ENCODE assay signal across 8 cellular contexts in the genomic region with DNA sequence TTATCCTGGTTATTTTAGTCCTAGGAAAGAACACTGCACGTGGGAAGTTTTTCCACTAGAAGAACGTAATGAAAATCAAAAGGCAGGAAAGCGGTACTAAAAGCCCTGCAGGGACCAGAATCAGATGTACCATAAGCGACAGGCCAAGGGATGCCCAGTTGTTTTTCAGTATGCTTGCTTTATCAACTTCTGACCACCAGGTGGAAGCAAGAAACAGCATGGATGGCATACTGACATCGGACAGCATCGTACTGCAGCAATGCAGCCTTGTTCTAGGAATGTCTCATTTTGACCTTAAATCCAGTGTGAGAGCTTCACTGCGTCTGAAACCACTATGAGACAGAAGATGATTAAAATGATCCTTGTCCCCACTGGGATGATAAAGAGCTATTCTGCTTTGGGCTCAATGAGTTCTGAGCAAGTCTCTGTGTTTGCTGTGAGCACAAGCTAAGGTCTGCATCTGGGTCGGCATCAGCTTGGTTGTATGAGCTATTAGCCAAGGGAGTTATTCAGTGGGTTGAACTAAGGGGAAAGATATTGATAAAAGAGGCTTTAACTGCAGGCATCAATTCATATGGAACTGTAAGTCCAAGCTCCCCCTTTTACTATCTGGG.
DNase-seq lines count a peak whose midpoint lies in the region; ATAC-seq, FAIRE-seq and TF ChIP-seq lines count a peak whose summit lies in the region.

No MANE protein-coding gene starts in this region.

- no peak overlapping the region for H3K4me3 ChIP-seq in WERI-Rb-1 (ENCODE audit: low read depth, low read length)

- no peaks in the 10 kb centered on the region for H3K27me3 ChIP-seq in WERI-Rb-1 (ENCODE audit: insufficient read depth, low read depth, severe bottlenecking)

- H3K9me3 ChIP-seq in WERI-Rb-1 (ENCODE audit: severe bottlenecking) = no peaks in the 10 kb centered on the region

- H3K4me1 Mint-ChIP-seq in effector memory CD8-positive, alpha-beta T cell (ENCODE audit: low read depth in 2 of 2) = peaks cover 0 to 6% of the 10 kb centered on the region in 2 donors

- no peak overlapping the region for H3K4me3 Mint-ChIP-seq in effector memory CD8-positive, alpha-beta T cell

- no peak overlapping the region; the same call in 1 of the 2 replicates for H3K27ac ChIP-seq in WERI-Rb-1

- no peak overlapping the region for H3K27ac Mint-ChIP-seq in effector memory CD8-positive, alpha-beta T cell

- ATAC-seq in HG02798 (IDR thresholded peaks at IDR 0.05; ENCODE audit: poor library complexity, unreplicated experiment) = peak; percentile 81
- peak; percentile 69 for ATAC-seq in effector memory CD8-positive, alpha-beta T cell (replicated peaks)

- peaks cover 4% of the 10 kb centered on the region for H3K36me3 Mint-ChIP-seq in effector memory CD8-positive, alpha-beta T cell (ENCODE audit: insufficient read depth)

- peak; percentile 80 for TF ChIP-seq CTCF in GM10266 (IDR thresholded peaks at IDR 0.05; ENCODE audit: control insufficient read depth, insufficient read depth, low read depth, missing control alignments)
- TF ChIP-seq CTCF in WERI-Rb-1 (IDR thresholded peaks at IDR 0.05; ENCODE audit: low read depth, low read length) = peak; percentile 86

- H3K9me3 Mint-ChIP-seq in effector memory CD8-positive, alpha-beta T cell = no peaks in the 10 kb centered on the region

- H3K36me3 ChIP-seq in WERI-Rb-1 = no peaks in the 10 kb centered on the region

- FAIRE-seq in A204.1 (lab: Jason Lieb, UNC) = peak; percentile 84

- H3K27me3 Mint-ChIP-seq in effector memory CD8-positive, alpha-beta T cell = peaks cover 48 to 54% of the 10 kb centered on the region in 2 donors

- peak; percentile 59 for DNase-seq in GM10266 (ENCODE audit: extremely low spot score)
- DNase-seq in NCI-H2227 (lab: John Stamatoyannopoulos, UW; ENCODE audit: unreplicated experiment) = peak; percentile 84
- DNase-seq in WERI-Rb-1 = peak; percentile 62
- peak; percentile 17 to 40 (median 26) for DNase-seq in effector memory CD8-positive, alpha-beta T cell
- peak; percentile 93 for DNase-seq in medulla oblongata (ENCODE audit: extremely low spot score)
- DNase-seq in superior temporal gyrus (ENCODE audit: extremely low spot score) = peak; percentile 90

Comparison
In these comparisons a context has a peak if more than half of its experiments do, and no peak if none do; other contexts are left out.
1. DNase-seq: peak in every context shown above with its lines; median percentile 93 in medulla oblongata; 90 in superior temporal gyrus; 84 in NCI-H2227; 62 in WERI-Rb-1; 59 in GM10266; 26 in effector memory CD8-positive, alpha-beta T cell.